Comparison of ENCODE assay signal across 8 cellular contexts in genomic region chr20:36745927-36746659, GRCh38. TPM values are rescaled to one million over a fixed set of nuclear protein-coding genes. Genes with fewer than 3 reads are reported as not detected.
A peak's percentile ranks its signal among the peaks of the same experiment; 100 is the strongest.
DNase-seq lines count a peak whose midpoint lies in the region; TF ChIP-seq lines count a peak whose summit lies in the region.

Gene NDRG3 (minus strand): TSS chr20:36746090. CDS start chr20:36721735, 24,355 bp downstream.

- H3K27me3 ChIP-seq in H7 (ENCODE audit: control insufficient read depth, insufficient read depth, low read length): no peaks in the 10 kb centered on the region
- no peaks in the 10 kb centered on the region for H3K27me3 ChIP-seq in stomach smooth muscle (ENCODE audit: control insufficient read depth in 1 of 2, insufficient read depth in 2 of 2, low read length in 2 of 2)

- H3K27ac ChIP-seq in stomach smooth muscle (ENCODE audit: low read length): peak within 1 kb of the TSS; percentile 69

- H3K4me1 Mint-ChIP-seq in neural crest cell: peaks cover 29% of the 10 kb centered on the region

- H3K4me1 ChIP-seq in ES-I3 (ENCODE audit: insufficient read depth, low read length) (no peaks in the 10 kb centered on the region), stomach smooth muscle (ENCODE audit: control insufficient read depth, insufficient read depth, low read length) (peaks cover 16% of the 10 kb centered on the region)

- peak within 1 kb of the TSS; percentile 84 for H3K27ac Mint-ChIP-seq in neural crest cell (ENCODE audit: unreplicated experiment)

- H3K36me3 ChIP-seq in ES-I3 (ENCODE audit: insufficient read depth, low read length) (peaks cover 3% of the 10 kb centered on the region; the same call in 1 of the 2 replicates), H7 (replicated peaks; ENCODE audit: control insufficient read depth, insufficient read depth, low read length) (no peaks in the 10 kb centered on the region; the same call in 1 of the 2 replicates), stomach smooth muscle (ENCODE audit: control insufficient read depth in 2 of 2, insufficient read depth in 2 of 2, low read length in 2 of 2) (no peaks in the 10 kb centered on the region)

- peak; percentile 98 for DNase-seq in H7
- DNase-seq in M059J (ENCODE audit: low read depth): peak; percentile 95
- DNase-seq in SHP77 (lab: John Stamatoyannopoulos, UW): peak; percentile 92 to 93
- peak; percentile 97 for DNase-seq in activated effector memory CD4-positive, alpha-beta T cell treated with anti-CD3 and anti-CD28 coated beads, Interleukin-2, amount 50 U/mL, for 16 hours
- DNase-seq in fibroblast of villous mesenchyme (ENCODE audit: low read depth): peak; percentile 92
- peak; percentile 84 for DNase-seq in neural crest cell (ENCODE audit: low read depth, low spot score)

- peak within 1 kb of the TSS; percentile 82 for H3K4me3 ChIP-seq in H7 (ENCODE audit: insufficient read depth, low read depth, low read length)
- peak within 1 kb of the TSS; percentile 80 for H3K4me3 ChIP-seq in fibroblast of villous mesenchyme (ENCODE audit: low read depth, low read length)
- H3K4me3 ChIP-seq in stomach smooth muscle (ENCODE audit: low read length in 2 of 2): peak within 1 kb of the TSS; percentile 86 to 98

- peak within 1 kb of the TSS; percentile 89 for H3K4me3 Mint-ChIP-seq in neural crest cell

- H3K36me3 Mint-ChIP-seq in neural crest cell (ENCODE audit: low read depth): no peaks in the 10 kb centered on the region

- no peaks in the 10 kb centered on the region for H3K9me3 Mint-ChIP-seq in neural crest cell

- H3K9me3 ChIP-seq in ES-I3 (ENCODE audit: control insufficient read depth, insufficient read depth, low read length): no peaks in the 10 kb centered on the region
- no peaks in the 10 kb centered on the region for H3K9me3 ChIP-seq in stomach smooth muscle (ENCODE audit: control insufficient read depth in 2 of 2, low read length in 2 of 2)

- no peak for TF ChIP-seq CTCF in fibroblast of villous mesenchyme (IDR thresholded peaks at IDR 0.05; ENCODE audit: insufficient read depth, low read depth, low read length)
- no peak for TF ChIP-seq CTCF in neural crest cell (conservative IDR thresholded peaks at IDR 0.05)

- H3K27me3 Mint-ChIP-seq in neural crest cell (ENCODE audit: low read depth): no peaks in the 10 kb centered on the region

- H3K9ac ChIP-seq in ES-I3 (ENCODE audit: low read depth, low read length) (peak within 1 kb of the TSS; percentile 82), stomach smooth muscle (ENCODE audit: low read length in 2 of 2) (peak within 1 kb of the TSS; percentile 86 to 89)

RNA-seq across cellular contexts. Expression of gene NDRG3, which starts in this region (rescaled TPM):
- 23.2 and 24.1 TPM in 2 replicates for total RNA-seq in H7 (2014; rRNA removed; shearing (Covaris generic))
- total RNA-seq in M059J (2014; rRNA removed; shearing (Covaris generic)): 49.7 and 50.3 TPM in 2 replicates
- 18.0 and 30.7 TPM in 2 replicates for total RNA-seq in fibroblast of villous mesenchyme
- total RNA-seq in neural crest cell: 34.9 and 37.3 TPM in 2 replicates

Comparison
In these comparisons a context has a peak if more than half of its experiments do, and no peak if none do; other contexts are left out.
1. Peak in every context shown above with its lines: DNase-seq, H3K4me3 ChIP-seq and H3K27ac ChIP-seq.